1 cellular context compared by ENCODE assay signal in the genomic region with DNA sequence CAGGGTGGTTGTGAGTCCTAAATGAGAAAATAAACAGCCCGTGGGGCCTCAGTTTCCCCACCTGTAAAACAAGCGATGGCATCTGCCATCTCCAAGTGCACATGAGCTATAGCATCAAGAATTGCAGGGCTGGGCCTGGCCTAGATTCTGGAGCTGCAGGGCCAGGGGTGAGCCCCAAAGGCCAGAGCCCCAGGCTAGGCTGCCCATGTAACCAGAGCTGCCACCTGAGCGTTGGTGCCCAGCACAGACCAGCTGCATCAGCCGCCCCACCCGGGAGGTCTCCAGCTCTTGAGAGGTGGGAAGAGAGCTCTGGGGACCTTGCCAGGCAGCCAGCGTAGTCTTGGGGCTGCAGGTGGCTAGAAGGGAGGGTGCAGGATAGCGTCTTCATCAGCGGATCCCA.
TF ChIP-seq lines count a peak whose summit lies in the region.

No MANE protein-coding gene starts in this region.

TF ChIP-seq in SK-N-SH, 30 proteins besides CTCF, POLR2A, EP300 and RAD21 (continued from another document):
- TF ChIP-seq ZBTB33 (IDR thresholded peaks at IDR 0.05; ENCODE audit: borderline replicate concordance, low read depth) (no peak), SIN3A (IDR thresholded peaks at IDR 0.05; ENCODE audit: borderline replicate concordance, low read depth, low read length) (no peak), EZH2phosphoT487 (IDR thresholded peaks at IDR 0.05; ENCODE audit: borderline replicate concordance, low read depth) (no peak), MEF2A (IDR thresholded peaks at IDR 0.05; ENCODE audit: borderline replicate concordance, low read depth) (no peak), GATA2 (CRISPR knock-in tag; IDR thresholded peaks at IDR 0.05) (no peak), USF2 (IDR thresholded peaks at IDR 0.05; ENCODE audit: borderline replicate concordance, low read depth, low read length) (no peak), FOXJ3 (CRISPR knock-in tag; IDR thresholded peaks at IDR 0.05) (no peak), MXI1 (IDR thresholded peaks at IDR 0.05; ENCODE audit: low read depth, low read length) (no peak)
- TF ChIP-seq, protein P1, sequence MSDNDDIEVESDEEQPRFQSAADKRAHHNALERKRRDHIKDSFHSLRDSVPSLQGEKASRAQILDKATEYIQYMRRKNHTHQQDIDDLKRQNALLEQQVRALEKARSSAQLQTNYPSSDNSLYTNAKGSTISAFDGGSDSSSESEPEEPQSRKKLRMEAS (IDR thresholded peaks at IDR 0.05; ENCODE audit: low read depth) = no peak
